In the genomic region with DNA sequence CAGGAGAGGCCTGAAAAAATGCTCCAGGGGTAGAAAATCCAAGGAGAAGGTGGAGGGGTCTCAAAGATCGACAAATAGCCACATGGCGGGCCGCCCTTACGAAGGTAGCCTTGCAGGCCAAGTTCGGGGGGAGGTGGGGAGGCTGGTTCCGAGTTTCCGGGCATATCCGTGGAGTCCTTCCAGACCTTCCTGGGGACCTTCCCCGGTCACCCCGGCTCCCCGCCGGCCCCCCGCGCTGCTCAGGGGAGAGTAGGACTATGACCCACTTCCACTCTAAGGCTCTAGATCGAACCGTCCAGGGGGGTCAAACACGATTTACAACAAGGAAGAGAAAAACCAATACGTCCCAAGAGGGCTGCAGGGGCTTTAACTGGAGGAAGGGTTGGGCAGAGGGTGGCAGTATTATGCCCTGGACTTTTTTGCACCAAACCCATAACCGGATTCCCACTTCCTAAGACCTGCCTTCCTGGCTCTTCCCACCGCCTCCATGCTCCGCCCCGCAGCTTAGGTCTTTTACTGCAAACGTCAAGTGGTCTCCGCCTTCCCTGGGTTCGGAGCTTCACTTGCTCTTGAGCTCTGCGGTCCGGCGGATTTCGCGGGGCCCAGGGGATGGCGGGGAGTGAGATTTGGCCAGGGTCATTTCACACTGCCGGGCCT, we compare ENCODE assay signal across 8 cellular contexts. TPM values are rescaled to one million over a fixed set of nuclear protein-coding genes. Genes with fewer than 3 reads are reported as not detected.
DNase-seq lines count a peak whose midpoint lies in the region; ATAC-seq and TF ChIP-seq lines count a peak whose summit lies in the region.

No MANE protein-coding gene starts in this region.

- no peak for DNase-seq in stimulated activated naive CD8-positive, alpha-beta T cell treated with anti-CD3 and anti-CD28 coated beads, Interleukin-15, Interleukin-2, amounts not matched to agents 100 U/mL and 50 U/mL, for 24 hours
- DNase-seq in NB4 (ENCODE audit: low read depth) (peak; percentile 66), head of caudate nucleus (peak in 36 of 42 donors; percentile 6 to 68 (median 31)), GF-D8 (lab: John Stamatoyannopoulos, UW) (no peak)
- no peak for DNase-seq in activated CD8-positive, alpha-beta T cell treated with anti-CD3 and anti-CD28 coated beads, Interleukin-2, amount 10 ng/mL, durations not matched to agents 7 days and 5 days

- H2AFZ ChIP-seq in parathyroid adenoma: peak overlapping the region; percentile 98

- no peak for ATAC-seq in stimulated activated naive CD8-positive, alpha-beta T cell treated with anti-CD3 and anti-CD28 coated beads, Interleukin-15, Interleukin-2, amounts not matched to agents 100 U/mL and 50 U/mL, for 24 hours
- ATAC-seq in activated CD8-positive, alpha-beta T cell treated with anti-CD3 and anti-CD28 coated beads, Interleukin-2, amount 10 ng/mL, durations not matched to agents 7 days and 5 days: no peak
- no peak for ATAC-seq in activated CD4-positive, CD25-positive, alpha-beta regulatory T cell treated with anti-CD3 and anti-CD28 coated beads, Interleukin-2, amount 50 U/mL, for 24 hours

- no peaks in the 10 kb centered on the region for H3K79me2 ChIP-seq in parathyroid adenoma

- TF ChIP-seq CTCF in NB4 (IDR thresholded peaks at IDR 0.05; ENCODE audit: low read depth, low read length) (no peak), parathyroid adenoma (IDR thresholded peaks at IDR 0.05) (peak; percentile 10)

- H3K4me2 ChIP-seq in parathyroid adenoma (ENCODE audit: low read length): peak overlapping the region; percentile 68

- H3K9me3 ChIP-seq in parathyroid adenoma (ENCODE audit: control insufficient read depth, low read length): no peaks in the 10 kb centered on the region

- intact Hi-C loops in head of caudate nucleus (cut with DNase I): no loop called here

- peak overlapping the region; percentile 58 for H3K27ac ChIP-seq in parathyroid adenoma

- peak overlapping the region; percentile 48 for H3K4me3 Mint-ChIP-seq in stimulated activated naive CD8-positive, alpha-beta T cell treated with anti-CD3 and anti-CD28 coated beads, Interleukin-15, Interleukin-2, amounts not matched to agents 100 ng/mL and 50 ng/mL, for 24 hours
- H3K4me3 Mint-ChIP-seq in activated CD8-positive, alpha-beta T cell treated with anti-CD3 and anti-CD28 coated beads, Interleukin-2, amount 10 ng/mL, durations not matched to agents 7 days and 5 days: peak overlapping the region; percentile 37

- H3K27me3 Mint-ChIP-seq in stimulated activated naive CD8-positive, alpha-beta T cell treated with anti-CD3 and anti-CD28 coated beads, Interleukin-15, Interleukin-2, amounts not matched to agents 100 ng/mL and 50 ng/mL, for 24 hours: peaks cover 66% of the 10 kb centered on the region
- H3K27me3 Mint-ChIP-seq in activated CD8-positive, alpha-beta T cell treated with anti-CD3 and anti-CD28 coated beads, Interleukin-2, amount 10 ng/mL, durations not matched to agents 7 days and 5 days (ENCODE audit: low read depth): peaks cover 48% of the 10 kb centered on the region

- H3K4me1 Mint-ChIP-seq in stimulated activated naive CD8-positive, alpha-beta T cell treated with anti-CD3 and anti-CD28 coated beads, Interleukin-15, Interleukin-2, amounts not matched to agents 100 ng/mL and 50 ng/mL, for 24 hours (ENCODE audit: low read depth): peaks cover 8% of the 10 kb centered on the region
- no peaks in the 10 kb centered on the region for H3K4me1 Mint-ChIP-seq in activated CD8-positive, alpha-beta T cell treated with anti-CD3 and anti-CD28 coated beads, Interleukin-2, amount 10 ng/mL, durations not matched to agents 7 days and 5 days (ENCODE audit: low read depth)

- H3K36me3 Mint-ChIP-seq in stimulated activated naive CD8-positive, alpha-beta T cell treated with anti-CD3 and anti-CD28 coated beads, Interleukin-15, Interleukin-2, amounts not matched to agents 100 ng/mL and 50 ng/mL, for 24 hours (ENCODE audit: low read depth): no peaks in the 10 kb centered on the region
- H3K36me3 Mint-ChIP-seq in activated CD8-positive, alpha-beta T cell treated with anti-CD3 and anti-CD28 coated beads, Interleukin-2, amount 10 ng/mL, durations not matched to agents 7 days and 5 days (ENCODE audit: low read depth): no peaks in the 10 kb centered on the region

- H3K36me3 ChIP-seq in parathyroid adenoma (ENCODE audit: control insufficient read depth, insufficient read depth, low read length): no peaks in the 10 kb centered on the region

- no peak for TF ChIP-seq POLR2A in NB4 (IDR thresholded peaks at IDR 0.05; ENCODE audit: extremely low read depth, insufficient read length)

- no peaks in the 10 kb centered on the region for H3K27me3 ChIP-seq in parathyroid adenoma (ENCODE audit: control insufficient read depth, insufficient read depth, low read length)

- H3K9me3 Mint-ChIP-seq in stimulated activated naive CD8-positive, alpha-beta T cell treated with anti-CD3 and anti-CD28 coated beads, Interleukin-15, Interleukin-2, amounts not matched to agents 100 ng/mL and 50 ng/mL, for 24 hours: no peaks in the 10 kb centered on the region
- H3K9me3 Mint-ChIP-seq in activated CD8-positive, alpha-beta T cell treated with anti-CD3 and anti-CD28 coated beads, Interleukin-2, amount 10 ng/mL, durations not matched to agents 7 days and 5 days (ENCODE audit: insufficient read depth): no peaks in the 10 kb centered on the region

- CTCF ChIA-PET in activated CD8-positive, alpha-beta T cell treated with anti-CD3 and anti-CD28 coated beads, Interleukin-2, amount 10 ng/mL, durations not matched to agents 7 days and 5 days (lab: Charles Lee): no interaction called here

- peak overlapping the region; percentile 63 for H3K4me3 ChIP-seq in NB4 (ENCODE audit: low read depth, low read length)
- peak overlapping the region; percentile 54 for H3K4me3 ChIP-seq in parathyroid adenoma (ENCODE audit: low read depth, low read length)

- POLR2A ChIA-PET in activated CD8-positive, alpha-beta T cell treated with anti-CD3 and anti-CD28 coated beads, Interleukin-2, amount 10 ng/mL, durations not matched to agents 7 days and 5 days (lab: Charles Lee): no interaction called here

- peaks cover 13% of the 10 kb centered on the region for H3K4me1 ChIP-seq in parathyroid adenoma

- no peak overlapping the region for H3K9ac ChIP-seq in parathyroid adenoma

- no peak overlapping the region for H3K27ac Mint-ChIP-seq in stimulated activated naive CD8-positive, alpha-beta T cell treated with anti-CD3 and anti-CD28 coated beads, Interleukin-15, Interleukin-2, amounts not matched to agents 100 ng/mL and 50 ng/mL, for 24 hours
- H3K27ac Mint-ChIP-seq in activated CD8-positive, alpha-beta T cell treated with anti-CD3 and anti-CD28 coated beads, Interleukin-2, amount 10 ng/mL, durations not matched to agents 7 days and 5 days: no peak overlapping the region

RNA-seq across cellular contexts. Expression of a gene that starts 0.8 kb away (rescaled TPM):
- total RNA-seq in activated CD8-positive, alpha-beta T cell treated with anti-CD3 and anti-CD28 coated beads, Interleukin-2, amount 10 ng/mL, durations not matched to agents 7 days and 5 days: not detected

Comparison
In these comparisons a context has a peak if more than half of its experiments do, and no peak if none do; other contexts are left out.
1. DNase-seq: peak in NB4 (single experiment) and head of caudate nucleus (36 of 42); none in stimulated activated naive CD8-positive, alpha-beta T cell treated with anti-CD3 and anti-CD28 coated beads, Interleukin-15, Interleukin-2, amounts not matched to agents 100 U/mL and 50 U/mL, for 24 hours (single experiment), activated CD8-positive, alpha-beta T cell treated with anti-CD3 and anti-CD28 coated beads, Interleukin-2, amount 10 ng/mL, durations not matched to agents 7 days and 5 days (single experiment) and GF-D8 (single experiment).